ENCODE assay signal across 14 cellular contexts in the genomic region with DNA sequence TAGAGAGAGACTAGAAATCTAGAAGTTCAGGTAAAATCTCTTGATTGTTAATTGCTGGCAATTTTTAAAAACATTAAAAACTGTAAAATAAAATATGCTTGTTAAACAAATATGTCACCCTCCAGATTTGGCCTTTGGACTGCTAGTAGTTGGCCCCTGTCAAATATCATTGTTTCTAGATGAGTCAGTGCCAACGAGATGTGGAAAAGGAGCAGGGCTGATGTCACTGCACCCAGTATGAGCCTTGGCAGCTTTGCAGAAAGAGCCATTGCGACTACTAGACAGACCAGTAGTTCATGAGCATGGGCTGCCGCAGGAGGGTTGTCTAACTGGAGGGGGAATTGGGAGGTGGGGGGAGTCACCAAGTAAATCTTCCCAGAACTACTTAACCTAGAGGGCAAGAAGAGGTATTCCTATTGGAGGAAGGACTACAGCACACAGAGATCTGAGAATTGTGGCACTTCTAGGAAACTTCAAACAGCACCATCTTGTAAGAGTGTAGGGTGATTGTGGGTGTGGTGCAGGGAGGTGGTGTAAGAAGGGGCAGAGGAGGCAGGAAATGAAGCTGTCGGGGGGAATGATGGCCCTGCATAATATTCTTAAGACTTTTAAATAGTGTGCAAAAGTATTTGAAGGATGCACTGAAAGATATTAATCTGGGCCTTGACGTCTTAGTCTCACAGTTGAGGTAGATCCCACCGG. TPM values are rescaled to one million over a fixed set of nuclear protein-coding genes. Genes with fewer than 3 reads are reported as not detected.
A peak's percentile ranks its signal among the peaks of the same experiment; 100 is the strongest.
DNase-seq lines count a peak whose midpoint lies in the region; ATAC-seq and TF ChIP-seq lines count a peak whose summit lies in the region.
"Had no signal": no experiment of that assay in that cellular context is flagged by ENCODE, and none has a peak within 500 bp of the region (broad histone marks: within the 10 kb centered on the region; RNA-seq: fewer than 3 reads in every experiment).

No MANE protein-coding gene starts in this region.

- peak overlapping the region; percentile 58 for H3K27ac Mint-ChIP-seq in activated CD8-positive, alpha-beta T cell treated with anti-CD3 and anti-CD28 coated beads for 36 hours
- H3K27ac Mint-ChIP-seq: immature natural killer cell had no signal

- peak; percentile 94 for ATAC-seq in activated CD8-positive, alpha-beta T cell treated with anti-CD3 and anti-CD28 coated beads for 36 hours
- ATAC-seq in GM18511 (IDR thresholded peaks at IDR 0.05; ENCODE audit: unreplicated experiment) (no peak), HG02610 (IDR thresholded peaks at IDR 0.05; ENCODE audit: unreplicated experiment) (no peak)

- H3K27me3 Mint-ChIP-seq in activated CD8-positive, alpha-beta T cell treated with anti-CD3 and anti-CD28 coated beads for 36 hours = peaks cover 2% of the 10 kb centered on the region

- CTCF ChIA-PET in activated CD8-positive, alpha-beta T cell treated with anti-CD3 and anti-CD28 coated beads for 36 hours (lab: Charles Lee) = no interaction called here

- TF ChIP-seq CTCF in activated CD8-positive, alpha-beta T cell treated with anti-CD3 and anti-CD28 coated beads for 36 hours (IDR thresholded peaks at IDR 0.05) = no peak
- TF ChIP-seq CTCF in foreskin fibroblast (IDR thresholded peaks at IDR 0.05; ENCODE audit: low read depth, low read length) = no peak

- peak; percentile 85 for DNase-seq in AG08395 (ENCODE audit: low spot score)
- peak; percentile 60 for DNase-seq in H4 (ENCODE audit: low spot score)
- peak; percentile 49 for DNase-seq in activated CD8-positive, alpha-beta T cell treated with anti-CD3 and anti-CD28 coated beads for 36 hours
- DNase-seq in foreskin fibroblast = peak; percentile 86 to 92
- DNase-seq in C1 segment of cervical spinal cord (lab: John Stamatoyannopoulos, UW) = no peak
- DNase-seq in NCI-H2107 treated with DMSO at 0.1 percent for 48 hours (lab: John Stamatoyannopoulos, UW; ENCODE audit: unreplicated experiment) = no peak
- DNase-seq: cortex of kidney, DMS 273 treated with DMSO at 0.1 percent for 48 hours, immature natural killer cell, occipital lobe had no signal

- no peak overlapping the region for H3K4me3 Mint-ChIP-seq in activated CD8-positive, alpha-beta T cell treated with anti-CD3 and anti-CD28 coated beads for 36 hours
- H3K4me3 Mint-ChIP-seq: immature natural killer cell had no signal

- intact Hi-C loops in activated CD8-positive, alpha-beta T cell treated with anti-CD3 and anti-CD28 coated beads for 36 hours (cut with micrococcal nuclease) = no loop called here

- no peaks in the 10 kb centered on the region for H3K36me3 Mint-ChIP-seq in activated CD8-positive, alpha-beta T cell treated with anti-CD3 and anti-CD28 coated beads for 36 hours (ENCODE audit: low read depth)
- H3K36me3 Mint-ChIP-seq: immature natural killer cell had no signal

- H3K4me1 Mint-ChIP-seq in activated CD8-positive, alpha-beta T cell treated with anti-CD3 and anti-CD28 coated beads for 36 hours (ENCODE audit: low read depth) = peaks cover 6% of the 10 kb centered on the region
- H3K4me1 Mint-ChIP-seq: immature natural killer cell had no signal

- H3K4me3 ChIP-seq in foreskin fibroblast (ENCODE audit: low read depth in 1 of 2, low read length in 2 of 2) = no peak overlapping the region
- H3K4me3 ChIP-seq: SK-N-MC, vagina had no signal

- H3K9me3 Mint-ChIP-seq in activated CD8-positive, alpha-beta T cell treated with anti-CD3 and anti-CD28 coated beads for 36 hours = peaks cover 4% of the 10 kb centered on the region
- H3K9me3 Mint-ChIP-seq: immature natural killer cell had no signal

- POLR2A ChIA-PET in activated CD8-positive, alpha-beta T cell treated with anti-CD3 and anti-CD28 coated beads for 36 hours (lab: Charles Lee) = interaction anchor here (0.6 kb wide), 1 partner anchor 30 kb away, joined by 3 read pairs; no protein-coding TSS in a partner anchor

RNA-seq across cellular contexts. Expression of gene DOCK2, which starts 7.1 kb away (rescaled TPM):
- total RNA-seq in H4 (2014; rRNA removed; shearing (Covaris generic)) = 1.0 and 1.4 TPM in 2 replicates
- 100 to 1,000 TPM; 180 to 181 TPM for total RNA-seq in activated CD8-positive, alpha-beta T cell treated with anti-CD3 and anti-CD28 coated beads for 36 hours

RNA-seq across cellular contexts. Expression of gene SPDL1, which starts 46.4 kb away (rescaled TPM):
- total RNA-seq in H4 (2014; rRNA removed; shearing (Covaris generic)) = 33.0 and 34.1 TPM in 2 replicates
- total RNA-seq in activated CD8-positive, alpha-beta T cell treated with anti-CD3 and anti-CD28 coated beads for 36 hours = 10 to 100 TPM; 40.1 to 40.2 TPM

Comparison
In these comparisons a context has a peak if more than half of its experiments do, and no peak if none do; other contexts are left out.
1. DNase-seq: peak in AG08395 (single experiment), H4 (single experiment), activated CD8-positive, alpha-beta T cell treated with anti-CD3 and anti-CD28 coated beads for 36 hours (single experiment) and foreskin fibroblast (2 of 2); none in C1 segment of cervical spinal cord (0 of 14) and NCI-H2107 treated with DMSO at 0.1 percent for 48 hours (single experiment).
2. RNA of gene DOCK2, which starts 7.1 kb away (total RNA-seq): 180 to 181 TPM in activated CD8-positive, alpha-beta T cell treated with anti-CD3 and anti-CD28 coated beads for 36 hours; 1.0 to 1.4 TPM in H4; every median in the first group is over 10 times any median in the second.